8 cellular contexts compared by ENCODE assay signal in genomic region chr3:72028726-72029125, GRCh38.
DNase-seq lines count a peak whose midpoint lies in the region; TF ChIP-seq lines count a peak whose summit lies in the region.
"Not testable (repeated sequence)": the region's sequence is repeated elsewhere in the genome, so short reads cannot be mapped to it uniquely, and the experiment has no call there.

No MANE protein-coding gene starts in this region.

- not testable (repeated sequence) for H3K9me3 ChIP-seq in HUES6 (ENCODE audit: control insufficient read depth, insufficient read depth, low read depth, low read length); SJSA1 (replicated peaks); iPS-18a (ENCODE audit: control insufficient read depth, low read depth, low read length); mesodermal cell (ENCODE audit: control insufficient read depth, low read length); smooth muscle cell (replicated peaks; ENCODE audit: low read depth)

- not testable (repeated sequence) for H2AFZ ChIP-seq in smooth muscle cell (ENCODE audit: low read depth)

- not testable (repeated sequence) for H3K79me2 ChIP-seq in smooth muscle cell (ENCODE audit: low read depth)

- in situ Hi-C loops in T47D (cut with HindIII; ENCODE audit: low pct_unique_long_range_greater_than_20kb, low sequenced_read_pairs), result not testable (repeated sequence)

- H3F3A ChIP-seq in smooth muscle cell (ENCODE audit: low read depth), result not testable (repeated sequence)

- not testable (repeated sequence) for TF ChIP-seq CTCF in epithelial cell of esophagus (IDR thresholded peaks at IDR 0.05; ENCODE audit: insufficient read depth, low read depth, low read length, missing control alignments); smooth muscle cell (IDR thresholded peaks at IDR 0.05; ENCODE audit: borderline replicate concordance, insufficient read depth, poor library complexity, severe bottlenecking)

- H3K27me3 ChIP-seq in HUES6 (ENCODE audit: control insufficient read depth, insufficient read depth, low read length); SJSA1 (replicated peaks); iPS-18a (ENCODE audit: control insufficient read depth, insufficient read depth, low read length); smooth muscle cell (ENCODE audit: low read depth): not testable (repeated sequence)

- H4K20me1 ChIP-seq in smooth muscle cell (ENCODE audit: low read depth), result not testable (repeated sequence)

- H3K4me1 ChIP-seq in HUES6 (ENCODE audit: control insufficient read depth, insufficient read depth, low read length) (peaks cover 42% of the 10 kb centered on the region), SJSA1 (replicated peaks) (peaks cover 53% of the 10 kb centered on the region), iPS-18a (ENCODE audit: control insufficient read depth, low read depth, low read length) (peaks cover 21% of the 10 kb centered on the region), smooth muscle cell (ENCODE audit: low read depth) (peaks cover 11% of the 10 kb centered on the region)
- H3K4me1 ChIP-seq in mesodermal cell (ENCODE audit: control insufficient read depth, insufficient read depth, low read length, poor library complexity, severe bottlenecking), result not testable (repeated sequence)

- H3K9ac ChIP-seq in HUES6 (ENCODE audit: low read length), result peak overlapping the region; percentile 43
- peak overlapping the region; percentile 45 for H3K9ac ChIP-seq in iPS-18a (ENCODE audit: low read length)
- peak overlapping the region; percentile 80 for H3K9ac ChIP-seq in smooth muscle cell (ENCODE audit: low read depth)

- H3K27ac ChIP-seq in HUES6 (ENCODE audit: low read depth, low read length) (peak overlapping the region; percentile 93; the same call in 1 of the 2 replicates), SJSA1 (peak overlapping the region; percentile 92), mesodermal cell (ENCODE audit: low read depth, low read length, severe bottlenecking) (peak overlapping the region; percentile 96), smooth muscle cell (ENCODE audit: low read depth) (peak overlapping the region; percentile 95)
- not testable (repeated sequence) for H3K27ac ChIP-seq in iPS-18a (ENCODE audit: low read length)

- DNase-seq in EH (ENCODE audit: low read depth), result peak; percentile 19
- DNase-seq in SJSA1 (ENCODE audit: low read depth in 1 of 2, low spot score in 2 of 2), result peak; percentile 76 to 83
- DNase-seq in T47D (ENCODE audit: low read depth in 1 of 2, low spot score in 1 of 2), result peak; percentile 5 to 67
- DNase-seq in epithelial cell of esophagus (ENCODE audit: low read depth), result peak; percentile 14
- DNase-seq in smooth muscle cell (lab: John Stamatoyannopoulos, UW; ENCODE audit: unreplicated experiment), result not testable (repeated sequence)

- WGBS in mesodermal cell (ENCODE audit: insufficient coverage in 2 of 2), 2 experiments, result 0% methylated on average over 2 to 5 of the region's 8 CpGs
- WGBS in smooth muscle cell (ENCODE audit: low lambda C conversion rate), result under 1% methylated on average over 8 of the region's 8 CpGs

- H3K36me3 ChIP-seq in HUES6 (ENCODE audit: control insufficient read depth, insufficient read depth, low read length); SJSA1; iPS-18a (ENCODE audit: control insufficient read depth, low read depth, low read length); mesodermal cell (ENCODE audit: control insufficient read depth, insufficient read depth, low read length); smooth muscle cell (ENCODE audit: low read depth): not testable (repeated sequence)

- H3K4me2 ChIP-seq in smooth muscle cell, result peak overlapping the region; percentile 67

- H3K4me3 ChIP-seq in HUES6 (ENCODE audit: low read depth, low read length) (0 out of 2 replicates have a peak overlapping the region, but pooled peaks have one; percentile 2), iPS-18a (ENCODE audit: low read length) (peak overlapping the region; percentile 3), smooth muscle cell (peak overlapping the region; percentile 3)
- not testable (repeated sequence) for H3K4me3 ChIP-seq in SJSA1; epithelial cell of esophagus (ENCODE audit: low read length); mesodermal cell (ENCODE audit: extremely low read depth, insufficient read depth, low read length, poor library complexity, severe bottlenecking)
